23 cellular contexts compared by ENCODE assay signal in the genomic region with DNA sequence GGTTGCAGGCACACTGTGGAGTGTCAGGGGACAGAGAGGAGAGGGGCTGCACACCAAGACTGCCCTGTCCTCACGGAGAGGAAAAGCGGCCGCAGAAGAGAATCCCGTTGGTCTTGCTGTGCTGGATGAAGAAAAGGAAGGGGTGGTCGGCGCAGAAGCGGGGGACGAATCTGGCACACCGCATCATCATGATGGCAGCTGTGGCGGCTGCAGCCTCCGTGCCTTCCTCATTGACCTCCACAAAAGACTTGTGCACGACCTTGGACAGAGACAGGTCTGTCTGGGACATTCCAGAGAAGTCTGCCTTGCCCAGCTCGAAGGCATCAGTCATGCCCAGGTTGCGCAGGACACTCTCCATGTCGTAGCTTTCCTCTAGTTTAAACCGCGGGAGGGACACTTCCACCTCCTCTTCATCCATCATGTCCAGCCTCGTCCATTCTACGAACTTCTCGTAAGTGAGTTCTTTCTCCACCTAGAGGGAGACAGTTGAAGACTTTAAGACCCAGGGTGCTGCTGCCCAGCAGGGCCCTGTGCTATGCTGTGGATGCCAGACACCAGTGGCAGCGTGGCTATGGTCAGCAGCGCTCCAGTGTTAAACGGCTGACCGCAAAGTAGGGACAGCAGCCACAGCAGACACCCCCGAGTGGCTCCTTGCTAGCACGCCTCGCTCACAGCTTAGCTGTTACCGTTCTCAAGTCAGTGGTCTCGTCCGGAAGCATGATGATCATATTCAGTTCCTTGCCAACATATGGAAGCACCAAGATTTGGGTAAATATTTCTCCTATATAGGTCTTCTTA. TPM values are rescaled to one million over a fixed set of nuclear protein-coding genes. Genes with fewer than 3 reads are reported as not detected.
A peak's percentile ranks its signal among the peaks of the same experiment; 100 is the strongest.
DNase-seq lines count a peak whose midpoint lies in the region; ATAC-seq and TF ChIP-seq lines count a peak whose summit lies in the region.
"Had no signal": no experiment of that assay in that cellular context is flagged by ENCODE, and none has a peak within 500 bp of the region (broad histone marks: within the 10 kb centered on the region; RNA-seq: fewer than 3 reads in every experiment).

No MANE protein-coding gene starts in this region.

- ATAC-seq in IMR-90 (ENCODE audit: low read depth) = no peak
- no peak for ATAC-seq in T-helper 17 cell
- no peak for ATAC-seq in HG02852 (IDR thresholded peaks at IDR 0.05; ENCODE audit: unreplicated experiment)
- ATAC-seq: body of pancreas; foreskin keratinocyte; stimulated activated naive CD8-positive, alpha-beta T cell treated with anti-CD3 and anti-CD28 coated beads, Interleukin-15, amount 100 ng/mL, for 72 hours had no signal

- dilution Hi-C loops in IMR-90 (cut with HindIII; ENCODE audit: low sequenced_read_pairs, unreplicated experiment) = no loop called here

- no peaks in the 10 kb centered on the region for H4K20me1 ChIP-seq in IMR-90 (ENCODE audit: insufficient read depth, low read length)
- H4K20me1 ChIP-seq: BLaER1 treated with 17β-estradiol and CSF1 and Interleukin-3, amounts not matched to agents 10 nM and 100 nM had no signal

- peaks cover 9% of the 10 kb centered on the region for H3K4me1 ChIP-seq in Caco-2
- peaks cover 2% of the 10 kb centered on the region; the same call in 1 of the 2 replicates for H3K4me1 ChIP-seq in IMR-90 (ENCODE audit: control insufficient read depth, insufficient read depth, low read length)
- peaks cover 20 to 25% (median 22%) of the 10 kb centered on the region in 3 donors for H3K4me1 ChIP-seq in skeletal muscle tissue (ENCODE audit: control insufficient read depth in 3 of 3, insufficient read depth in 3 of 3, low read length in 3 of 3)
- peaks cover 0 to 14% (median 6%) of the 10 kb centered on the region in 4 donors for H3K4me1 ChIP-seq in tibial artery
- H3K4me1 ChIP-seq: foreskin keratinocyte had no signal

- no peak overlapping the region for H2BK15ac ChIP-seq in IMR-90 (ENCODE audit: low read depth, low read length)

- TF ChIP-seq POLR2A in IMR-90 (IDR thresholded peaks at IDR 0.05; ENCODE audit: low read depth, low read length) = no peak

- no peak overlapping the region for H3K56ac ChIP-seq in IMR-90 (ENCODE audit: extremely low read depth, insufficient read depth, low read length)

- H4K8ac ChIP-seq in IMR-90 (ENCODE audit: low read depth in 2 of 2, low read length in 2 of 2) = no peak overlapping the region

- no peak overlapping the region for H2BK5ac ChIP-seq in IMR-90 (ENCODE audit: low read depth, low read length, poor library complexity, severe bottlenecking)

- POLR2A ChIA-PET in Caco-2 (lab: Charles Lee) = no interaction called here
- POLR2A ChIA-PET in IMR-90 (lab: Charles Lee; ENCODE audit: unreplicated experiment) = no interaction called here

- H2AFZ ChIP-seq in IMR-90 (replicated peaks; ENCODE audit: low read length, poor library complexity) = no peak overlapping the region

- intact Hi-C loops in Caco-2 (cut with micrococcal nuclease; ENCODE audit: unreplicated experiment) (no loop called here), IMR-90 (cut with micrococcal nuclease) (no loop called here), tibial artery (cut with DNase I; ENCODE audit: low total_unique reads) (no loop called here)

- TF ChIP-seq CTCF in Caco-2 (IDR thresholded peaks at IDR 0.05; ENCODE audit: insufficient read depth in 1 of 2, low read depth in 1 of 2, low read length in 1 of 2, severe bottlenecking in 1 of 2, unreplicated experiment in 1 of 2) = no peak
- no peak for TF ChIP-seq CTCF in IMR-90 (conservative IDR thresholded peaks at IDR 0.05; ENCODE audit: low read depth, low read length)
- TF ChIP-seq CTCF in endothelial cell (IDR thresholded peaks at IDR 0.05; ENCODE audit: unreplicated experiment) = no peak
- TF ChIP-seq CTCF in tibial artery (IDR thresholded peaks at IDR 0.05) = no peak

- H3K4ac ChIP-seq in IMR-90 (ENCODE audit: low read depth, low read length) = no peak overlapping the region

- H3K27ac Mint-ChIP-seq in Caco-2 (ENCODE audit: unreplicated experiment) = peak overlapping the region; percentile 55
- H3K27ac Mint-ChIP-seq in endothelial cell (ENCODE audit: unreplicated experiment) = no peak overlapping the region
- H3K27ac Mint-ChIP-seq in T-helper 17 cell = no peak overlapping the region
- H3K27ac Mint-ChIP-seq: activated CD4-positive, alpha-beta memory T cell treated with anti-CD3 and anti-CD28 coated beads for 36 hours had no signal

- no peaks in the 10 kb centered on the region for H3K9me3 ChIP-seq in Caco-2
- H3K9me3 ChIP-seq in IMR-90 (ENCODE audit: control insufficient read depth, insufficient read depth, low read length) = no peaks in the 10 kb centered on the region
- no peaks in the 10 kb centered on the region for H3K9me3 ChIP-seq in skeletal muscle tissue (ENCODE audit: control insufficient read depth in 3 of 3, low read length in 3 of 3)
- H3K9me3 ChIP-seq in T-helper 17 cell (ENCODE audit: control insufficient read depth, low read length, poor library complexity, severe bottlenecking) = no peaks in the 10 kb centered on the region
- H3K9me3 ChIP-seq in tibial artery = no peaks in the 10 kb centered on the region
- H3K9me3 ChIP-seq: BLaER1 treated with 17β-estradiol and CSF1 and Interleukin-3, amounts not matched to agents 10 nM and 100 nM; body of pancreas; transverse colon had no signal

- no peak overlapping the region for H3K4me3 ChIP-seq in Caco-2 (ENCODE audit: low read depth, low read length)
- H3K4me3 ChIP-seq in IMR-90 (ENCODE audit: insufficient read depth, low read depth, low read length) = no peak overlapping the region
- H3K4me3 ChIP-seq in skeletal muscle tissue (ENCODE audit: low read length in 3 of 3) = no peak overlapping the region
- H3K4me3 ChIP-seq in tibial artery = no peak overlapping the region
- H3K4me3 ChIP-seq: BLaER1 treated with 17β-estradiol and CSF1 and Interleukin-3, amounts not matched to agents 10 nM and 100 nM; body of pancreas; transverse colon had no signal

- no peak overlapping the region for H2AK5ac ChIP-seq in IMR-90 (ENCODE audit: low read depth, low read length)

- H2BK120ac ChIP-seq in IMR-90 (ENCODE audit: low read depth, low read length) = no peak overlapping the region

- DNase-seq in Caco-2 = no peak
- no peak for DNase-seq in IMR-90
- no peak for DNase-seq in endothelial cell (ENCODE audit: low spot score)
- no peak for DNase-seq in T-helper 17 cell
- no peak for DNase-seq in tibial artery
- DNase-seq: activated CD4-positive, alpha-beta memory T cell treated with anti-CD3 and anti-CD28 coated beads for 36 hours; activated T-cell treated with anti-CD3 and anti-CD28 coated beads for 4 hours; body of pancreas; COR-L47; DMS79 treated with DMSO at 0.1 percent for 48 hours; effector CD8-positive, alpha-beta T cell; foreskin keratinocyte; GF-D8; naive B cell; NCI-H2029 treated with DMSO at 0.1 percent for 48 hours; NCI-H345; NCI-H748 treated with DMSO at 0.1 percent for 48 hours; nucleus accumbens; stimulated activated naive CD8-positive, alpha-beta T cell treated with anti-CD3 and anti-CD28 coated beads, Interleukin-15, amount 100 ng/mL, for 72 hours; transverse colon had no signal

- H3K9ac ChIP-seq in IMR-90 (ENCODE audit: low read depth, low read length) (no peak overlapping the region), skeletal muscle tissue (ENCODE audit: low read depth in 1 of 3, low read length in 3 of 3) (peak overlapping the region in 1 of 3 donors; percentile 72)
- H3K9ac ChIP-seq: BLaER1 treated with 17β-estradiol and CSF1 and Interleukin-3, amounts not matched to agents 10 nM and 100 nM had no signal

- H3K27ac ChIP-seq in IMR-90 (ENCODE audit: insufficient read depth, low read length) (no peak overlapping the region), skeletal muscle tissue (ENCODE audit: low read depth, low read length) (peak overlapping the region; percentile 61), tibial artery (no peak overlapping the region)
- H3K27ac ChIP-seq: BLaER1 treated with 17β-estradiol and CSF1 and Interleukin-3, amounts not matched to agents 10 nM and 100 nM; body of pancreas; foreskin keratinocyte; transverse colon had no signal

- peaks cover 9 to 28% of the 10 kb centered on the region in 2 experiments; a peak in 3 of 4 replicates for H3K79me1 ChIP-seq in IMR-90 (ENCODE audit: low read depth in 1 of 2, low read length in 2 of 2)

- peaks cover 6% of the 10 kb centered on the region; the same call in 1 of the 2 replicates for H3K9me1 ChIP-seq in IMR-90 (ENCODE audit: insufficient read depth, low read length)

- no peaks in the 10 kb centered on the region for H3K27me3 ChIP-seq in Caco-2 (replicated peaks; ENCODE audit: control insufficient read depth, insufficient read depth, low read length)
- H3K27me3 ChIP-seq in IMR-90 (ENCODE audit: control insufficient read depth, insufficient read depth, low read length) = no peaks in the 10 kb centered on the region
- H3K27me3 ChIP-seq in skeletal muscle tissue (ENCODE audit: control insufficient read depth in 3 of 3, insufficient read depth in 3 of 3, low read length in 3 of 3) = no peaks in the 10 kb centered on the region
- no peaks in the 10 kb centered on the region for H3K27me3 ChIP-seq in tibial artery
- H3K27me3 ChIP-seq: BLaER1 treated with 17β-estradiol and CSF1 and Interleukin-3, amounts not matched to agents 10 nM and 100 nM; body of pancreas; foreskin keratinocyte; transverse colon had no signal

- H3K36me3 ChIP-seq in Caco-2 (ENCODE audit: control insufficient read depth, insufficient read depth, low read length) = no peaks in the 10 kb centered on the region; the same call in 1 of the 2 replicates
- H3K36me3 ChIP-seq in IMR-90 (ENCODE audit: control insufficient read depth, insufficient read depth, low read length) = peaks cover 35% of the 10 kb centered on the region
- H3K36me3 ChIP-seq in skeletal muscle tissue (ENCODE audit: control insufficient read depth in 3 of 3, insufficient read depth in 3 of 3, low read length in 3 of 3) = peaks cover 15 to 19% (median 15%) of the 10 kb centered on the region in 3 donors
- H3K36me3 ChIP-seq in tibial artery = peaks cover 28 to 33% (median 31%) of the 10 kb centered on the region in 3 donors

- no peak overlapping the region for H2BK20ac ChIP-seq in IMR-90 (ENCODE audit: low read depth, low read length)

- H3K36me3 Mint-ChIP-seq in Caco-2 (ENCODE audit: insufficient read depth, unreplicated experiment) = peaks cover 11% of the 10 kb centered on the region
- peaks cover 41% of the 10 kb centered on the region for H3K36me3 Mint-ChIP-seq in endothelial cell (ENCODE audit: low read depth, unreplicated experiment)
- H3K36me3 Mint-ChIP-seq in T-helper 17 cell (ENCODE audit: low read depth) = peaks cover 2% of the 10 kb centered on the region

- TSS peak; percentile 95 for BruUV-seq in Caco-2 (replicated peaks; lab: Mats Ljungman, UMichigan)
- TSS peak; percentile 98 for BruUV-seq in IMR-90 (replicated peaks; lab: Mats Ljungman, UMichigan)

- H3K4me1 Mint-ChIP-seq in Caco-2 (ENCODE audit: low read depth, unreplicated experiment) (peaks cover 11% of the 10 kb centered on the region), endothelial cell (ENCODE audit: unreplicated experiment) (peaks cover 23% of the 10 kb centered on the region), T-helper 17 cell (peaks cover 10% of the 10 kb centered on the region)

- no peak overlapping the region for H3K18ac ChIP-seq in IMR-90 (ENCODE audit: low read depth, low read length)

- no peak for TF ChIP-seq RAD21 in IMR-90 (IDR thresholded peaks at IDR 0.05; ENCODE audit: low read length)

- in situ Hi-C loops in IMR-90 (cut with MboI; ENCODE audit: low sequenced_read_pairs) = no loop called here

- H3K4me3 Mint-ChIP-seq in Caco-2 (ENCODE audit: unreplicated experiment) = no peak overlapping the region
- peak overlapping the region; percentile 32 for H3K4me3 Mint-ChIP-seq in endothelial cell (ENCODE audit: unreplicated experiment)
- no peak overlapping the region for H3K4me3 Mint-ChIP-seq in T-helper 17 cell
- H3K4me3 Mint-ChIP-seq: activated CD4-positive, alpha-beta memory T cell treated with anti-CD3 and anti-CD28 coated beads for 36 hours; stimulated activated naive CD8-positive, alpha-beta T cell treated with anti-CD3 and anti-CD28 coated beads, Interleukin-15, amount 100 ng/mL, for 72 hours had no signal

- no peak overlapping the region for H2AK9ac ChIP-seq in IMR-90 (replicated peaks; ENCODE audit: low read depth, low read length, poor library complexity)

- no peak overlapping the region for H4K5ac ChIP-seq in IMR-90 (ENCODE audit: low read depth, low read length)

- no peak overlapping the region for H4K91ac ChIP-seq in IMR-90 (ENCODE audit: insufficient read depth, low read depth, low read length)

- no peaks in the 10 kb centered on the region for H3K27me3 Mint-ChIP-seq in Caco-2 (ENCODE audit: insufficient read depth, unreplicated experiment)
- H3K27me3 Mint-ChIP-seq in endothelial cell (ENCODE audit: unreplicated experiment) = peaks cover 3% of the 10 kb centered on the region
- H3K27me3 Mint-ChIP-seq in T-helper 17 cell = peaks cover 4% of the 10 kb centered on the region
- H3K27me3 Mint-ChIP-seq: activated CD4-positive, alpha-beta memory T cell treated with anti-CD3 and anti-CD28 coated beads for 36 hours; naive B cell; stimulated activated naive CD8-positive, alpha-beta T cell treated with anti-CD3 and anti-CD28 coated beads, Interleukin-15, amount 100 ng/mL, for 72 hours had no signal

- CTCF ChIA-PET in Caco-2 (lab: Charles Lee) (no interaction called here), IMR-90 (lab: Yijun Ruan, JAX) (no interaction called here)

- no peak overlapping the region for H3K14ac ChIP-seq in IMR-90 (replicated peaks; ENCODE audit: low read depth, low read length)

- 92% methylated on average over 17 of the region's 30 CpGs; no CpG with 5 or more reads in 1 of the 2 experiments for WGBS in IMR-90 (ENCODE audit: extremely low coverage in 2 of 2, insufficient read length in 1 of 2), 2 experiments

- H3K9me3 Mint-ChIP-seq in Caco-2 (ENCODE audit: unreplicated experiment) (no peaks in the 10 kb centered on the region), endothelial cell (ENCODE audit: unreplicated experiment) (no peaks in the 10 kb centered on the region)
- H3K9me3 Mint-ChIP-seq: activated CD4-positive, alpha-beta memory T cell treated with anti-CD3 and anti-CD28 coated beads for 36 hours; naive B cell; stimulated activated naive CD8-positive, alpha-beta T cell treated with anti-CD3 and anti-CD28 coated beads, Interleukin-15, amount 100 ng/mL, for 72 hours had no signal

- no peak overlapping the region for H3K23ac ChIP-seq in IMR-90 (ENCODE audit: low read depth, low read length)

- H3K4me2 ChIP-seq in IMR-90 (ENCODE audit: low read depth, low read length) = no peak overlapping the region

RNA-seq across cellular contexts. Expression of a gene that starts 22.9 kb away (rescaled TPM):
- total RNA-seq in Caco-2 (2022) = 57.0 and 60.0 TPM in 2 replicates
- 37.1 and 60.3 TPM in 2 replicates for total RNA-seq in IMR-90 (2012; rRNA removed)
- polyA plus RNA-seq in IMR-90 (2012; rRNA removed) = 78.7 and 91.1 TPM in 2 replicates
- 74.7 and 123 TPM in 2 replicates for polyA plus RNA-seq in IMR-90 (2012; cell fraction: cytosol; rRNA removed)
- polyA plus RNA-seq in IMR-90 (2012; cell fraction: nucleus; rRNA removed; ENCODE audit: low replicate concordance) = 93.6 and 162 TPM in 2 replicates
- total RNA-seq in endothelial cell (ENCODE audit: unreplicated experiment) = 186 TPM
- total RNA-seq in skeletal muscle tissue = 52.7 TPM
- 10 to 100 TPM in 1 of 2 donors, 1 to 10 TPM in 1; 9.1 to 26.4 TPM for total RNA-seq in T-helper 17 cell

RNA-seq across cellular contexts. Expression of a gene that starts 45.3 kb away (rescaled TPM):
- total RNA-seq in Caco-2 (2022) (3.1 and 3.5 TPM in 2 replicates), IMR-90 (2012; rRNA removed) (2.3 and 2.5 TPM in 2 replicates), endothelial cell (ENCODE audit: unreplicated experiment) (23.0 TPM), skeletal muscle tissue (3.1 TPM), T-helper 17 cell (10 to 100 TPM; 32.9 to 37.7 TPM)
- polyA plus RNA-seq in IMR-90 (2012; rRNA removed) = 2.2 and 2.3 TPM in 2 replicates
- 1.1 and 1.5 TPM in 2 replicates for polyA plus RNA-seq in IMR-90 (2012; cell fraction: cytosol; rRNA removed)
- 1.1 and 3.5 TPM in 2 replicates for polyA plus RNA-seq in IMR-90 (2012; cell fraction: nucleus; rRNA removed; ENCODE audit: low replicate concordance)

RNA-seq across cellular contexts. Expression of a gene that starts 51.3 kb away (rescaled TPM):
- 35.8 and 37.2 TPM in 2 replicates for total RNA-seq in Caco-2 (2022)
- 59.4 and 72.1 TPM in 2 replicates for total RNA-seq in IMR-90 (2012; rRNA removed)
- 41.9 and 42.5 TPM in 2 replicates for polyA plus RNA-seq in IMR-90 (2012; rRNA removed)
- 31.1 and 51.6 TPM in 2 replicates for polyA plus RNA-seq in IMR-90 (2012; cell fraction: cytosol; rRNA removed)
- 13.5 and 24.4 TPM in 2 replicates for polyA plus RNA-seq in IMR-90 (2012; cell fraction: nucleus; rRNA removed; ENCODE audit: low replicate concordance)
- total RNA-seq in endothelial cell (ENCODE audit: unreplicated experiment) = 58.8 TPM
- 5.7 TPM for total RNA-seq in skeletal muscle tissue
- total RNA-seq in T-helper 17 cell = 10 to 100 TPM in 1 of 2 donors, 1 to 10 TPM in 1; 9.2 to 14.2 TPM
